Comparison of ENCODE assay signal across 18 cellular contexts in the genomic region with DNA sequence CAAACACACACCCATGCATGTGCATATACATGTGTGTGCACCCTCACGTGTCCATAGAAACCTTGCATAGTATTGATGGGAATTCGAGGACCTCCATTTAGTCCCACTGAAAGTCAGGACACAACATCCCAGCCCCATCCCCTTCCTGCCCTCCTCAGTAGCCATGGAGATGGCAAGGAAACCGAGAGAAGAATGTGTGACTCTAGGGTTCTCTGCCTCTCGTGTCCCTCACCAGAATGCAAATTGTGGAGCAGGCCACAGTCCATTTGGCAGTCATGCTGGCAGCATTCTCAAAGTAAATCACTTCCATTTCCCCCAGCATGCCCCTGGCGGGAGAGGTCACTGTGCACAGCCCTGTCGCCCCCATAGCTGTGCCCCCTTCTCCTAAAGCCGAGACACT.
DNase-seq lines count a peak whose midpoint lies in the region; ATAC-seq and TF ChIP-seq lines count a peak whose summit lies in the region.
"Had no signal": no experiment of that assay in that cellular context is flagged by ENCODE, and none has a peak within 500 bp of the region (broad histone marks: within the 10 kb centered on the region; RNA-seq: fewer than 3 reads in every experiment).

No MANE protein-coding gene starts in this region.

- no peaks in the 10 kb centered on the region for H3K27me3 ChIP-seq in DND-41 (ENCODE audit: insufficient read depth, low read length, poor library complexity)
- H3K27me3 ChIP-seq in layer of hippocampus (ENCODE audit: control insufficient read depth, insufficient read depth, low read length) = no peaks in the 10 kb centered on the region
- no peaks in the 10 kb centered on the region for H3K27me3 ChIP-seq in neural progenitor cell
- H3K27me3 ChIP-seq: Peyer's patch had no signal

- H3F3A ChIP-seq in neural progenitor cell (ENCODE audit: low read depth) = no peaks in the 10 kb centered on the region

- no peak for TF ChIP-seq CTCF in DND-41 (IDR thresholded peaks at IDR 0.05; ENCODE audit: borderline replicate concordance, extremely low read depth, low read length, poor library complexity, severe bottlenecking)
- no peak for TF ChIP-seq CTCF in neural progenitor cell (IDR thresholded peaks at IDR 0.05)

- H3K36me3 ChIP-seq in DND-41 (ENCODE audit: insufficient read depth, low read length) (peaks cover 91% of the 10 kb centered on the region), neural progenitor cell (no peaks in the 10 kb centered on the region)

- H3K27me3 Mint-ChIP-seq in neural progenitor cell (ENCODE audit: insufficient read depth, low read depth) = peaks cover 6% of the 10 kb centered on the region
- H3K27me3 Mint-ChIP-seq: B cell had no signal

- H3K79me2 ChIP-seq in DND-41 (ENCODE audit: insufficient read depth, low read length) (peaks cover 100% of the 10 kb centered on the region), neural progenitor cell (ENCODE audit: low read depth) (peaks cover 100% of the 10 kb centered on the region)

- ATAC-seq in DND-41 (ENCODE audit: insufficient read depth, low read depth) (no peak), left lobe of liver (no peak), GM21526 (IDR thresholded peaks at IDR 0.05; ENCODE audit: low FRiP score, unreplicated experiment) (no peak)

- H3K9me3 ChIP-seq in DND-41 (ENCODE audit: insufficient read depth, low read length, severe bottlenecking) = no peaks in the 10 kb centered on the region
- peaks cover 8% of the 10 kb centered on the region for H3K9me3 ChIP-seq in neural progenitor cell (ENCODE audit: low read depth)

- peaks cover 23% of the 10 kb centered on the region for H3K9me3 Mint-ChIP-seq in neural progenitor cell

- peak overlapping the region; percentile 12 for H3K27ac Mint-ChIP-seq in neural progenitor cell
- H3K27ac Mint-ChIP-seq: B cell had no signal

- DNase-seq in DND-41 (no peak), neural progenitor cell (ENCODE audit: low spot score) (no peak), NCI-H1694 (lab: John Stamatoyannopoulos, UW) (no peak), left lobe of liver (ENCODE audit: low spot score) (no peak), kidney glomerular epithelial cell (lab: John Stamatoyannopoulos, UW) (no peak)
- DNase-seq: DMS53, EL, GF-D8, KG1, NCI-H1105, NCI-H2029 treated with DMSO at 0.1 percent for 48 hours, NCI-H345, Peyer's patch had no signal

- H3K4me2 ChIP-seq in DND-41 (ENCODE audit: insufficient read depth, low read length) (no peak overlapping the region), neural progenitor cell (no peak overlapping the region)

- H3K27ac ChIP-seq in DND-41 (ENCODE audit: low read length) = peak overlapping the region; percentile 64
- peak overlapping the region; percentile 57 for H3K27ac ChIP-seq in cingulate gyrus (ENCODE audit: low read depth, low read length)
- H3K27ac ChIP-seq in layer of hippocampus (ENCODE audit: low read depth, low read length) = peak overlapping the region; percentile 9
- no peak overlapping the region for H3K27ac ChIP-seq in neural progenitor cell
- H3K27ac ChIP-seq: Peyer's patch had no signal

- H3K4me1 Mint-ChIP-seq in neural progenitor cell = peaks cover 67% of the 10 kb centered on the region
- H3K4me1 Mint-ChIP-seq: CD14-positive monocyte had no signal

- H3K4me3 ChIP-seq in DND-41 (ENCODE audit: low read depth in 1 of 2, low read length in 2 of 2) (no peak overlapping the region), neural progenitor cell (no peak overlapping the region)
- H3K4me3 ChIP-seq: Peyer's patch had no signal

- H3K4me3 Mint-ChIP-seq in neural progenitor cell = peak overlapping the region; percentile 33
- H3K4me3 Mint-ChIP-seq: B cell, CD14-positive monocyte had no signal

- peaks cover 50% of the 10 kb centered on the region for H3K36me3 Mint-ChIP-seq in neural progenitor cell

- H3K4me1 ChIP-seq in DND-41 (ENCODE audit: insufficient read depth, low read length) (peaks cover 72% of the 10 kb centered on the region), neural progenitor cell (peaks cover 38% of the 10 kb centered on the region)
- H3K4me1 ChIP-seq: Peyer's patch had no signal

- H4K20me1 ChIP-seq in DND-41 (ENCODE audit: insufficient read depth, low read length) = peaks cover 51% of the 10 kb centered on the region
- H4K20me1 ChIP-seq in neural progenitor cell (ENCODE audit: low read depth) = peaks cover 21% of the 10 kb centered on the region

- H2AFZ ChIP-seq in DND-41 (ENCODE audit: low read depth, low read length) (no peak overlapping the region), neural progenitor cell (replicated peaks) (no peak overlapping the region)

- H3K9ac ChIP-seq in DND-41 (ENCODE audit: low read depth, low read length) (no peak overlapping the region), neural progenitor cell (no peak overlapping the region)
